8 cellular contexts compared by ENCODE assay signal in genomic region chr16:85490971-85491771, GRCh38.
DNase-seq lines count a peak whose midpoint lies in the region; ATAC-seq lines count a peak whose summit lies in the region.

No MANE protein-coding gene starts in this region.

- H4K91ac ChIP-seq in mesenchymal stem cell (ENCODE audit: low read length): peak overlapping the region; percentile 6

- no peak overlapping the region for H3K4me2 ChIP-seq in mesenchymal stem cell (ENCODE audit: low read length, poor library complexity, severe bottlenecking)

- no peak overlapping the region for H3K27ac Mint-ChIP-seq in activated naive CD4-positive, alpha-beta T cell treated with anti-CD3 and anti-CD28 coated beads for 36 hours

- H4K8ac ChIP-seq in mesenchymal stem cell (ENCODE audit: low read length): no peak overlapping the region

- H3K9me3 ChIP-seq in mesenchymal stem cell (ENCODE audit: control insufficient read depth, low read length): no peaks in the 10 kb centered on the region

- no peak overlapping the region for H2BK15ac ChIP-seq in mesenchymal stem cell (ENCODE audit: low read depth, poor library complexity, severe bottlenecking)

- H3K4me1 Mint-ChIP-seq in activated naive CD4-positive, alpha-beta T cell treated with anti-CD3 and anti-CD28 coated beads for 36 hours (ENCODE audit: low read depth): peaks cover 4% of the 10 kb centered on the region

- H3K27me3 ChIP-seq in mesenchymal stem cell (ENCODE audit: control insufficient read depth in 1 of 2, insufficient read depth in 1 of 2, low read length in 2 of 2): peaks cover 0 to 9% of the 10 kb centered on the region in 2 experiments

- no peak overlapping the region for H3K27ac ChIP-seq in mesenchymal stem cell (ENCODE audit: low read length, poor library complexity, severe bottlenecking)

- H2BK5ac ChIP-seq in mesenchymal stem cell (ENCODE audit: low read depth, low read length, poor library complexity, severe bottlenecking): no peak overlapping the region

- H2BK120ac ChIP-seq in mesenchymal stem cell (ENCODE audit: low read depth, low read length): no peak overlapping the region

- DNase-seq in COLO668 (lab: John Stamatoyannopoulos, UW; ENCODE audit: unreplicated experiment) (peak; percentile 46), NCI-H460 (ENCODE audit: extremely low read depth, low read depth) (peak; percentile 18), mesenchymal stem cell (no peak), DMS79 (lab: John Stamatoyannopoulos, UW) (no peak), T-helper 1 cell (no peak), A172 (ENCODE audit: low spot score) (no peak)
- DNase-seq in activated naive CD4-positive, alpha-beta T cell treated with anti-CD3 and anti-CD28 coated beads for 36 hours: peak; percentile 56

- H3K4me3 ChIP-seq in mesenchymal stem cell (ENCODE audit: insufficient read depth in 1 of 2, low read depth in 1 of 2, low read length in 2 of 2): no peak overlapping the region

- 83% methylated on average over 21 of the region's 21 CpGs for WGBS in mesenchymal stem cell

- peaks cover 6% of the 10 kb centered on the region for H3K4me1 ChIP-seq in mesenchymal stem cell (ENCODE audit: control insufficient read depth, insufficient read depth, low read depth, low read length)

- H2AK5ac ChIP-seq in mesenchymal stem cell (ENCODE audit: low read length, severe bottlenecking): no peak overlapping the region

- no peak for ATAC-seq in GM19023 (IDR thresholded peaks at IDR 0.05; ENCODE audit: unreplicated experiment)

- CTCF ChIA-PET in activated naive CD4-positive, alpha-beta T cell treated with anti-CD3 and anti-CD28 coated beads for 36 hours (lab: Charles Lee): interaction anchor here (0.6 to 4.1 kb wide), 14 partner anchors 11 to 194 kb away, joined by 3 to 21 read pairs (median 4); no protein-coding TSS in a partner anchor

- H3K18ac ChIP-seq in mesenchymal stem cell (ENCODE audit: low read depth in 1 of 2, low read length in 2 of 2): peak overlapping the region in 1 of 2 experiments; percentile 46

- H3K79me1 ChIP-seq in mesenchymal stem cell (replicated peaks; ENCODE audit: low read length, poor library complexity, severe bottlenecking): peaks cover 13% of the 10 kb centered on the region

- H3K23ac ChIP-seq in mesenchymal stem cell (ENCODE audit: low read length in 2 of 2): no peak overlapping the region

- peaks cover 0 to 10% of the 10 kb centered on the region in 2 experiments for H3K36me3 ChIP-seq in mesenchymal stem cell (ENCODE audit: control insufficient read depth in 1 of 2, insufficient read depth in 2 of 2, low read depth in 1 of 2, low read length in 2 of 2)

- no peak overlapping the region for H3K9ac ChIP-seq in mesenchymal stem cell (ENCODE audit: low read length)

- H3K9me3 Mint-ChIP-seq in activated naive CD4-positive, alpha-beta T cell treated with anti-CD3 and anti-CD28 coated beads for 36 hours: no peaks in the 10 kb centered on the region

- intact Hi-C loops in activated naive CD4-positive, alpha-beta T cell treated with anti-CD3 and anti-CD28 coated beads for 36 hours (cut with micrococcal nuclease): loop anchor here (1.0 kb wide), 1 partner anchor 119 kb away; no protein-coding TSS in a partner anchor

- H2AFZ ChIP-seq in mesenchymal stem cell (ENCODE audit: low read depth, low read length): no peak overlapping the region

- H3K4ac ChIP-seq in mesenchymal stem cell (ENCODE audit: low read depth in 1 of 2, low read length in 2 of 2): no peak overlapping the region

- H2BK12ac ChIP-seq in mesenchymal stem cell (ENCODE audit: low read length in 2 of 2): no peak overlapping the region

- H3K14ac ChIP-seq in mesenchymal stem cell (ENCODE audit: low read length in 2 of 2): peak overlapping the region in 1 of 2 experiments; percentile 69

- no peak overlapping the region for H3K4me3 Mint-ChIP-seq in activated naive CD4-positive, alpha-beta T cell treated with anti-CD3 and anti-CD28 coated beads for 36 hours

- H3K36me3 Mint-ChIP-seq in activated naive CD4-positive, alpha-beta T cell treated with anti-CD3 and anti-CD28 coated beads for 36 hours (ENCODE audit: low read depth): no peaks in the 10 kb centered on the region

- H3K27me3 Mint-ChIP-seq in activated naive CD4-positive, alpha-beta T cell treated with anti-CD3 and anti-CD28 coated beads for 36 hours (ENCODE audit: low read depth): no peaks in the 10 kb centered on the region

Comparison
In these comparisons a context has a peak if more than half of its experiments do, and no peak if none do; other contexts are left out.
1. DNase-seq: peak in COLO668 (single experiment), NCI-H460 (single experiment) and activated naive CD4-positive, alpha-beta T cell treated with anti-CD3 and anti-CD28 coated beads for 36 hours (single experiment); none in mesenchymal stem cell (single experiment), DMS79 (single experiment), T-helper 1 cell (0 of 5) and A172 (single experiment).